Comparison of ENCODE assay signal across 16 cellular contexts in genomic region chr17:76953926-76954325, GRCh38.
"Had no signal": no experiment of that assay in that cellular context is flagged by ENCODE, and none has a peak within 500 bp of the region (broad histone marks: within the 10 kb centered on the region; RNA-seq: fewer than 3 reads in every experiment).

No MANE protein-coding gene starts in this region.

- H3K27ac ChIP-seq: cardiac muscle cell, colonic mucosa, gastrocnemius medialis, sigmoid colon, suprapubic skin, upper lobe of left lung had no signal

- DNase-seq: activated CD4-positive, alpha-beta T cell treated with anti-CD3 and anti-CD28 coated beads, Interleukin-2, amount 10 ng/mL, durations not matched to agents 24 days and 14 days; activated naive CD4-positive, alpha-beta T cell treated with anti-CD3 and anti-CD28 coated beads for 36 hours; colonic mucosa; effector CD4-positive, alpha-beta T cell; gastrocnemius medialis; left ventricle myocardium superior; mesendoderm; nephron progenitor cell; sigmoid colon; stimulated activated CD4-positive, alpha-beta T cell treated with anti-CD3 and anti-CD28 coated beads, Interleukin-12 subunit alpha, Interleukin-12 subunit beta, amount 100 ng/mL, for 4 hours; stimulated activated CD4-positive, alpha-beta T cell treated with anti-CD3 and anti-CD28 coated beads, Interleukin-2, amount 100 ng/mL, for 48 hours; stimulated activated naive CD8-positive, alpha-beta T cell treated with anti-CD3 and anti-CD28 coated beads, Interleukin-15, Interleukin-2, amounts not matched to agents 100 U/mL and 50 U/mL, for 24 hours; upper lobe of left lung had no signal

- H3K9me3 ChIP-seq: colonic mucosa, gastrocnemius medialis, sigmoid colon, suprapubic skin, upper lobe of left lung had no signal

- H3K27me3 ChIP-seq: cardiac muscle cell, colonic mucosa, upper lobe of left lung had no signal

- H3K4me1 ChIP-seq: colonic mucosa, sigmoid colon, suprapubic skin, upper lobe of left lung had no signal

- H3K4me3 ChIP-seq: cardiac muscle cell, colonic mucosa, gastrocnemius medialis, sigmoid colon, suprapubic skin, upper lobe of left lung had no signal

- ATAC-seq: gastrocnemius medialis; left ventricle myocardium superior; stimulated activated naive CD8-positive, alpha-beta T cell treated with anti-CD3 and anti-CD28 coated beads, Interleukin-15, Interleukin-2, amounts not matched to agents 100 U/mL and 50 U/mL, for 24 hours; WTC11 had no signal

- H3K36me3 ChIP-seq: cardiac muscle cell, colonic mucosa, gastrocnemius medialis, sigmoid colon, suprapubic skin, upper lobe of left lung had no signal
